In genomic region chr11:2891901-2892214, GRCh38 we compare ENCODE assay signal across 1 cellular context.
TF ChIP-seq lines count a peak whose summit lies in the region.

No MANE protein-coding gene starts in this region.

TF ChIP-seq in IMR-90, 13 proteins besides CTCF, POLR2A, EP300 and RAD21 (continued from another document):
- TF ChIP-seq ELK1 (IDR thresholded peaks at IDR 0.05; ENCODE audit: borderline replicate concordance, low read depth, low read length) (no peak), RCOR1 (IDR thresholded peaks at IDR 0.05; ENCODE audit: insufficient replicate concordance, low read length) (no peak), MAFK (IDR thresholded peaks at IDR 0.05; ENCODE audit: low read depth, low read length) (no peak), SMC3 (IDR thresholded peaks at IDR 0.05; ENCODE audit: low read depth, low read length) (no peak), MAZ (IDR thresholded peaks at IDR 0.05; ENCODE audit: borderline replicate concordance, low read depth, low read length) (no peak), CHD1 (IDR thresholded peaks at IDR 0.05; ENCODE audit: low read depth, low read length) (no peak), CEBPB (IDR thresholded peaks at IDR 0.05; ENCODE audit: low read depth, low read length) (no peak), RFX5 (IDR thresholded peaks at IDR 0.05; ENCODE audit: low read depth, low read length) (no peak), BHLHE40 (IDR thresholded peaks at IDR 0.05; ENCODE audit: low read depth, low read length) (no peak), FOS (IDR thresholded peaks at IDR 0.05; ENCODE audit: low read depth, low read length) (no peak)
